8 cellular contexts compared by ENCODE assay signal in genomic region chrX:103941201-103941975, GRCh38. TPM values are rescaled to one million over a fixed set of nuclear protein-coding genes. Genes with fewer than 3 reads are reported as not detected.
DNase-seq lines count a peak whose midpoint lies in the region; ATAC-seq and FAIRE-seq lines count a peak whose summit lies in the region.

No MANE protein-coding gene starts in this region.

- no peak overlapping the region for H3K4me3 Mint-ChIP-seq in naive B cell

- H3K9me3 Mint-ChIP-seq in naive B cell: peaks cover 0 to 1% (median 0%) of the 10 kb centered on the region in 7 donors

- no peak overlapping the region for H3K27ac Mint-ChIP-seq in naive B cell

- peak; percentile 32 for DNase-seq in NCI-H748 (lab: John Stamatoyannopoulos, UW; ENCODE audit: unreplicated experiment)
- no peak for DNase-seq in NCI-H748 treated with DMSO at 0.1 percent for 48 hours (lab: John Stamatoyannopoulos, UW)
- DNase-seq in NCI-H2196 treated with DMSO at 0.1 percent for 48 hours (lab: John Stamatoyannopoulos, UW; ENCODE audit: unreplicated experiment): peak; percentile 1
- peak; percentile 18 for DNase-seq in naive B cell
- DNase-seq in KG1 (lab: John Stamatoyannopoulos, UW): no peak
- DNase-seq in Right ventricle myocardium inferior (ENCODE audit: missing footprints): no peak

- intact Hi-C loops in Right ventricle myocardium inferior (cut with DNase I): no loop called here

- ATAC-seq in GM21723 (IDR thresholded peaks at IDR 0.05; ENCODE audit: unreplicated experiment) (peak; percentile 73), naive B cell (ENCODE audit: low read depth in 2 of 2) (peak in 1 of 2 donors; percentile 40), Right ventricle myocardium inferior (no peak)

- peaks cover 0 to 8% (median 0%) of the 10 kb centered on the region in 3 donors for H3K27me3 Mint-ChIP-seq in naive B cell

- no peaks in the 10 kb centered on the region for H3K36me3 Mint-ChIP-seq in naive B cell

- peak; percentile 43 for FAIRE-seq in colon (lab: Jason Lieb, UNC)

- H3K4me1 Mint-ChIP-seq in naive B cell: peaks cover 0 to 11% (median 8%) of the 10 kb centered on the region in 3 donors

RNA-seq across cellular contexts. Expression of gene TMSB15B, which starts 21.0 kb away (rescaled TPM):
- 10 to 100 TPM; 12.4 to 38.5 (median 18.1) TPM for polyA plus RNA-seq in naive B cell (ENCODE audit: low read depth in 6 of 6)
- total RNA-seq in Right ventricle myocardium inferior: 0.27 TPM

Comparison
In these comparisons a context has a peak if more than half of its experiments do, and no peak if none do; other contexts are left out.
1. DNase-seq: peak in NCI-H748 (single experiment), NCI-H2196 treated with DMSO at 0.1 percent for 48 hours (single experiment) and naive B cell (single experiment); none in NCI-H748 treated with DMSO at 0.1 percent for 48 hours (single experiment), KG1 (single experiment) and Right ventricle myocardium inferior (single experiment).